In genomic region chr14:88354358-88354757, GRCh38 we compare ENCODE assay signal across 38 cellular contexts. TPM values are rescaled to one million over a fixed set of nuclear protein-coding genes. Genes with fewer than 3 reads are reported as not detected.
"Had no signal": no experiment of that assay in that cellular context is flagged by ENCODE, and none has a peak within 500 bp of the region (broad histone marks: within the 10 kb centered on the region; RNA-seq: fewer than 3 reads in every experiment).

No MANE protein-coding gene starts in this region.

- H3K27me3 ChIP-seq: adrenal gland, ascending aorta, body of pancreas, brain microvascular endothelial cell, breast epithelium, cardiac muscle cell had no signal

- H3K27ac ChIP-seq: adrenal gland, ascending aorta, body of pancreas, brain microvascular endothelial cell, breast epithelium, cardiac muscle cell had no signal

- H3K9me3 ChIP-seq: adrenal gland, ascending aorta, body of pancreas, breast epithelium had no signal

- ATAC-seq: activated naive CD4-positive, alpha-beta T cell treated with anti-CD3 and anti-CD28 coated beads, Interleukin-2, amount 50 U/mL, for 72 hours; activated naive CD8-positive, alpha-beta T cell treated with anti-CD3 and anti-CD28 coated beads, Interleukin-2, amount 50 U/mL, for 24 hours; activated T-cell treated with anti-CD3 and anti-CD28 coated beads, Interleukin-2, amount 50 U/mL, for 4 hours; activated T-cell treated with anti-CD3 and anti-CD28 coated beads, Interleukin-2, amount 50 U/mL, for 72 hours; activated T-helper 17 cell treated with anti-CD3 and anti-CD28 coated beads, Interleukin-2, amount 50 U/mL, for 72 hours; body of pancreas had no signal

- H3K4me1 ChIP-seq: adrenal gland, ascending aorta, body of pancreas, breast epithelium had no signal

- DNase-seq: activated effector memory CD4-positive, alpha-beta T cell treated with anti-CD3 and anti-CD28 coated beads, Interleukin-2, amount 50 U/mL, for 16 hours; activated effector memory CD4-positive, alpha-beta T cell treated with Interleukin-2 at 50 U/mL for 16 hours; activated gamma-delta T cell; activated gamma-delta T cell treated with Interleukin-2 at 50 U/mL for 16 hours; activated naive CD4-positive, alpha-beta T cell; activated naive CD4-positive, alpha-beta T cell treated with anti-CD3 and anti-CD28 coated beads for 36 hours; activated naive CD4-positive, alpha-beta T cell treated with anti-CD3 and anti-CD28 coated beads, Interleukin-2, amount 10 ng/mL, durations not matched to agents 7 days and 5 days; activated naive CD4-positive, alpha-beta T cell treated with anti-CD3 and anti-CD28 coated beads, Interleukin-2, amount 50 U/mL, for 16 hours; activated naive CD4-positive, alpha-beta T cell treated with Interleukin-2 at 50 U/mL for 16 hours; activated naive CD8-positive, alpha-beta T cell treated with anti-CD3 and anti-CD28 coated beads for 36 hours; activated naive CD8-positive, alpha-beta T cell treated with anti-CD3 and anti-CD28 coated beads, Interleukin-2, amount 10 ng/mL, durations not matched to agents 7 days and 5 days; activated naive CD8-positive, alpha-beta T cell treated with anti-CD3 and anti-CD28 coated beads, Interleukin-2, amount 50 U/mL, for 24 hours; activated T-cell treated with anti-CD3 and anti-CD28 coated beads, Interleukin-2, amount 50 U/mL, for 1 hour; activated T-cell treated with anti-CD3 and anti-CD28 coated beads, Interleukin-2, amount 50 U/mL, for 24 hours; activated T-cell treated with anti-CD3 and anti-CD28 coated beads, Interleukin-2, amount 50 U/mL, for 4 hours; activated T-cell treated with anti-CD3 and anti-CD28 coated beads, Interleukin-2, amount 50 U/mL, for 48 hours; activated T-cell treated with anti-CD3 and anti-CD28 coated beads, Interleukin-2, amount 50 U/mL, for 72 hours; adrenal gland; amniotic stem cell; amygdala; anterior cingulate cortex; aorta; body of pancreas; brain microvascular endothelial cell; caudate nucleus; central memory CD4-positive, alpha-beta T cell; cerebellar nuclear complex had no signal

- FAIRE-seq: astrocyte, bronchial epithelial cell had no signal

- H3K4me3 ChIP-seq: adrenal gland, ascending aorta, body of pancreas, breast epithelium, cardiac muscle cell had no signal

- H3K36me3 ChIP-seq: adrenal gland, ascending aorta, brain microvascular endothelial cell, breast epithelium, cardiac muscle cell had no signal

RNA-seq across cellular contexts. Expression of gene KCNK10, which starts 31.3 kb away (rescaled TPM):
- total RNA-seq: activated naive CD4-positive, alpha-beta T cell treated with anti-CD3 and anti-CD28 coated beads for 36 hours; activated naive CD4-positive, alpha-beta T cell treated with anti-CD3 and anti-CD28 coated beads, Interleukin-2, amount 50 U/mL, for 72 hours; activated naive CD8-positive, alpha-beta T cell treated with anti-CD3 and anti-CD28 coated beads for 36 hours; activated naive CD8-positive, alpha-beta T cell treated with anti-CD3 and anti-CD28 coated beads, Interleukin-2, amount 10 ng/mL, durations not matched to agents 7 days and 5 days; activated T-cell treated with anti-CD3 and anti-CD28 coated beads, Interleukin-2, amount 50 U/mL, for 4 hours; activated T-helper 1 cell treated with anti-CD3 and anti-CD28 coated beads, Interleukin-12 subunit alpha, Interleukin-12 subunit beta, Interleukin-2, Interleukin-4 antibody, amounts not matched to agents 30 ng/mL and 10 ng/mL and 1 ng/mL, durations not matched to agents 14 hours and 24 hours and 36 hours; activated T-helper 17 cell treated with anti-CD3 and anti-CD28 coated beads, Interleukin-2, amount 50 U/mL, for 72 hours; activated T-helper 2 cell treated with anti-CD3 and anti-CD28 coated beads, Interferon-gamma antibody, Interleukin-2, Interleukin-4, amounts not matched to agents 10 μg/mL and 5 μg/mL and 100 μg/mL, durations not matched to agents 14 hours and 24 hours and 36 hours; aorta; ascending aorta; bronchial epithelial cell; cardiac muscle cell; cardiac septum; chondrocyte had no signal
- polyA plus RNA-seq: aorta, cardiac muscle cell had no signal
